Comparison of ENCODE assay signal across 8 cellular contexts in genomic region chr2:65130440-65131175, GRCh38. TPM values are rescaled to one million over a fixed set of nuclear protein-coding genes. Genes with fewer than 3 reads are reported as not detected.
A peak's percentile ranks its signal among the peaks of the same experiment; 100 is the strongest.
DNase-seq lines count a peak whose midpoint lies in the region; ATAC-seq, FAIRE-seq and TF ChIP-seq lines count a peak whose summit lies in the region.

No MANE protein-coding gene starts in this region.

- H3K27me3 ChIP-seq in K562 (ENCODE audit: control insufficient read depth in 2 of 2, insufficient read depth in 2 of 2, low read length in 2 of 2) (no peaks in the 10 kb centered on the region), testis (no peaks in the 10 kb centered on the region)

- H3K36me3 Mint-ChIP-seq in activated CD4-positive, alpha-beta T cell treated with anti-CD3 and anti-CD28 coated beads for 36 hours (ENCODE audit: low read depth) = peaks cover 13% of the 10 kb centered on the region
- peaks cover 20% of the 10 kb centered on the region for H3K36me3 Mint-ChIP-seq in HFFc6 (ENCODE audit: low read depth)

- no peaks in the 10 kb centered on the region for H3K9me1 ChIP-seq in K562 (ENCODE audit: control insufficient read depth, insufficient read depth, low read length)

- H3K27ac Mint-ChIP-seq in activated CD4-positive, alpha-beta T cell treated with anti-CD3 and anti-CD28 coated beads for 36 hours = peak overlapping the region; percentile 90
- peak overlapping the region; percentile 99 for H3K27ac Mint-ChIP-seq in HFFc6

- POLR2A ChIA-PET in activated CD4-positive, alpha-beta T cell treated with anti-CD3 and anti-CD28 coated beads for 36 hours (lab: Charles Lee) = interaction anchor here (0.7 to 2.1 kb wide), 10 partner anchors 11 to 1542 kb away, joined by 3 to 14 read pairs (median 6); partner anchors contain the start of genes ACTR2, AFTPH, MDH1 and SERTAD2
- POLR2A ChIA-PET in K562 (lab: Yijun Ruan, JAX) = interaction anchor here (0.6 to 2.7 kb wide), 23 partner anchors 9 to 660 kb away, joined by 3 to 30 read pairs (median 4); partner anchors contain the start of genes ACTR2 and CEP68

- peak in 1 of 2 experiments; percentile 9; a peak in 1 of 4 replicates for TF ChIP-seq RAD21 in K562 (CRISPR knock-in tag; conservative IDR thresholded peaks at IDR 0.05 in 1 of 2, IDR thresholded peaks at IDR 0.05 in 1 of 2)

- H3K4me2 ChIP-seq in K562 (ENCODE audit: insufficient read depth, low read length) = peak overlapping the region; percentile 96

- no peaks in the 10 kb centered on the region for H3K9me3 Mint-ChIP-seq in activated CD4-positive, alpha-beta T cell treated with anti-CD3 and anti-CD28 coated beads for 36 hours (ENCODE audit: low read depth)
- no peaks in the 10 kb centered on the region for H3K9me3 Mint-ChIP-seq in HFFc6

- H3K9ac ChIP-seq in K562 (ENCODE audit: insufficient read depth in 1 of 2, low read depth in 2 of 2, low read length in 2 of 2) = peak overlapping the region; percentile 93 to 97

- TF ChIP-seq CTCF in HFFc6 (IDR thresholded peaks at IDR 0.05) = no peak; the same call in 1 of the 2 replicates
- TF ChIP-seq CTCF in NB4 (IDR thresholded peaks at IDR 0.05; ENCODE audit: low read depth, low read length) = no peak
- no peak for TF ChIP-seq CTCF in K562 (IDR thresholded peaks at IDR 0.05 in 2 of 3, conservative IDR thresholded peaks at IDR 0.05 in 1 of 3; ENCODE audit: insufficient read depth in 2 of 3, low read depth in 1 of 3, low read length in 3 of 3)
- TF ChIP-seq CTCF in testis (IDR thresholded peaks at IDR 0.05) = no peak

- TF ChIP-seq EP300 in K562 (IDR thresholded peaks at IDR 0.05; ENCODE audit: low read length) = 0 out of 2 replicates have a peak, but pooled peaks have one; percentile 33

- H2AFZ ChIP-seq in K562 (ENCODE audit: low read depth, low read length) = peak overlapping the region; percentile 92

- H3K9me3 ChIP-seq in K562 (replicated peaks; ENCODE audit: control insufficient read depth, insufficient read depth, low read depth, low read length) (no peaks in the 10 kb centered on the region), testis (no peaks in the 10 kb centered on the region)

- H3K4me3 Mint-ChIP-seq in activated CD4-positive, alpha-beta T cell treated with anti-CD3 and anti-CD28 coated beads for 36 hours = peak overlapping the region; percentile 100
- peak overlapping the region; percentile 99 for H3K4me3 Mint-ChIP-seq in HFFc6

- H3K27me3 Mint-ChIP-seq in activated CD4-positive, alpha-beta T cell treated with anti-CD3 and anti-CD28 coated beads for 36 hours = no peaks in the 10 kb centered on the region
- H3K27me3 Mint-ChIP-seq in HFFc6 (ENCODE audit: insufficient read depth) = peaks cover 5% of the 10 kb centered on the region

- peak; percentile 46 for FAIRE-seq in K562 (lab: Jason Lieb, UNC)

- intact Hi-C loops in activated CD4-positive, alpha-beta T cell treated with anti-CD3 and anti-CD28 coated beads for 36 hours (cut with DNase I, micrococcal nuclease) = loop anchor here (1.0 to 5.0 kb wide), 10 partner anchors 66 to 1543 kb away; partner anchors contain the start of genes ACTR2 (in 2 of the 2), CEP68 (in 2 of the 2), AFTPH (in 1 of the 2) and MDH1 (in 1 of the 2)
- intact Hi-C loops in K562 (cut with micrococcal nuclease) = loop anchor here (1.0 to 2.0 kb wide), 3 partner anchors 57 to 98 kb away; no protein-coding TSS in a partner anchor
- intact Hi-C loops in left colon (cut with DNase I, micrococcal nuclease) = no loop called here
- intact Hi-C loops in testis (cut with DNase I; ENCODE audit: low total_unique reads) = no loop called here

- no peak for ATAC-seq in activated CD4-positive, alpha-beta T cell treated with anti-CD3 and anti-CD28 coated beads for 36 hours
- ATAC-seq in K562 = peak; percentile 65
- peak; percentile 50 for ATAC-seq in left colon

- H4K20me1 ChIP-seq in K562 (replicated peaks; ENCODE audit: control insufficient read depth, insufficient read depth, low read length) = peaks cover 10% of the 10 kb centered on the region

- TF ChIP-seq POLR2A in NB4 (IDR thresholded peaks at IDR 0.05; ENCODE audit: extremely low read depth, insufficient read length) = peak; percentile 50
- TF ChIP-seq POLR2A in K562 (conservative IDR thresholded peaks at IDR 0.05) = no peak
- no peak for TF ChIP-seq POLR2A in testis (IDR thresholded peaks at IDR 0.05)

- CTCF ChIA-PET in activated CD4-positive, alpha-beta T cell treated with anti-CD3 and anti-CD28 coated beads for 36 hours (lab: Charles Lee) = interaction anchor here (0.8 to 2.0 kb wide), 8 partner anchors 10 to 188 kb away, joined by 3 to 14 read pairs (median 4); partner anchors contain the start of gene ACTR2
- CTCF ChIA-PET in K562 (lab: Yijun Ruan, JAX; ENCODE audit: low intra/inter-chr PET ratio) = no interaction called here

- no TSS peak for BruUV-seq in K562 (replicated peaks; lab: Mats Ljungman, UMichigan)

- DNase-seq in activated CD4-positive, alpha-beta T cell treated with anti-CD3 and anti-CD28 coated beads for 36 hours = no peak
- no peak for DNase-seq in activated CD4-positive, alpha-beta T cell treated with anti-CD3 and anti-CD28 coated beads for 4 hours
- DNase-seq in HFFc6 (no peak), NB4 (ENCODE audit: low read depth) (no peak), K562 (ENCODE audit: extremely low read depth in 1 of 4, low spot score in 3 of 4) (peak in 2 of 4 experiments; percentile 93 to 94), left colon (no peak), testis (no peak)
- no peak for DNase-seq in activated CD8-positive, alpha-beta memory T cell treated with anti-CD3 and anti-CD28 coated beads for 24 hours

- peaks cover 28% of the 10 kb centered on the region for H3K4me1 Mint-ChIP-seq in activated CD4-positive, alpha-beta T cell treated with anti-CD3 and anti-CD28 coated beads for 36 hours
- H3K4me1 Mint-ChIP-seq in HFFc6 (ENCODE audit: low read depth) = peaks cover 34% of the 10 kb centered on the region

- peak overlapping the region; percentile 77 for H3K4me3 ChIP-seq in NB4 (ENCODE audit: low read depth, low read length)
- peak overlapping the region; percentile 100 for H3K4me3 ChIP-seq in K562
- H3K4me3 ChIP-seq in testis = peak overlapping the region; percentile 85 to 97

- peaks cover 44% of the 10 kb centered on the region for H3K79me2 ChIP-seq in K562 (ENCODE audit: control insufficient read depth, insufficient read depth, low read length)

- WGBS in K562 (ENCODE audit: insufficient coverage, low coverage, missing lambda C conversion rate) = 10% methylated on average over 15 of the region's 42 CpGs
- WGBS in testis, 2 donors = 9 to 11% methylated on average over 23 to 25 of the region's 42 CpGs

- in situ Hi-C loops in K562 (cut with MboI) = no loop called here

- H3K36me3 ChIP-seq in K562 (ENCODE audit: control insufficient read depth, insufficient read depth, low read length) = peaks cover 4% of the 10 kb centered on the region; the same call in 2 of the 3 replicates
- no peaks in the 10 kb centered on the region for H3K36me3 ChIP-seq in testis (ENCODE audit: low read depth, missing control alignments)

- H3K4me1 ChIP-seq in K562 (replicated peaks in 1 of 2; ENCODE audit: control insufficient read depth in 2 of 2, insufficient read depth in 2 of 2, low read length in 2 of 2) (peaks cover 26 to 33% of the 10 kb centered on the region in 2 experiments), testis (peaks cover 37% of the 10 kb centered on the region)

- H3K27ac ChIP-seq in K562 (ENCODE audit: extremely low read depth, low read depth, low read length) (peak overlapping the region; percentile 95), testis (peak overlapping the region; percentile 95 to 99)

TF ChIP-seq in K562, 482 proteins besides CTCF, POLR2A, EP300 and RAD21 (continues in another document):
- TF ChIP-seq ZNF589 (CRISPR knock-in tag; IDR thresholded peaks at IDR 0.05; ENCODE audit: low read depth) (no peak), RBFOX2 (IDR thresholded peaks at IDR 0.05; ENCODE audit: low read depth, low read length) (no peak), SRF (CRISPR knock-in tag; IDR thresholded peaks at IDR 0.05) (no peak), POLR2AphosphoS5 (IDR thresholded peaks at IDR 0.05; ENCODE audit: control insufficient read depth, insufficient read depth, low read depth, low read length) (no peak), NBN (IDR thresholded peaks at IDR 0.05; ENCODE audit: low read depth) (no peak), MBD2 (IDR thresholded peaks at IDR 0.05; ENCODE audit: borderline replicate concordance, low read depth) (peak; percentile 31; the same call in 1 of the 2 replicates), HIVEP1 (CRISPR knock-in tag; IDR thresholded peaks at IDR 0.05) (0 out of 2 replicates have a peak, but pooled peaks have one; percentile 2)

RNA-seq across cellular contexts. Expression of gene RAB1A, which starts 0.7 kb away (rescaled TPM):
- 10 to 100 TPM; 77.1 to 84.8 TPM for total RNA-seq in activated CD4-positive, alpha-beta T cell treated with anti-CD3 and anti-CD28 coated beads for 36 hours
- total RNA-seq in HFFc6 (2021; fragmentation: NEBNext Ultra II Directional; extraction: Animal tissue kit (Norgen Biotek cat#: 25700)) = 100 to 1,000 TPM; 204 to 230 (median 222) TPM
- 20.3 and 50.3 TPM in 2 replicates for total RNA-seq in K562 (2011; cell fraction: chromatin; rRNA removed; ENCODE audit: low replicate concordance)
- 13.5 and 14.3 TPM in 2 replicates for total RNA-seq in K562 (2011; cell fraction: nucleolus; rRNA removed)
- 36.1 and 60.5 TPM in 2 replicates for total RNA-seq in K562 (2011; cell fraction: nucleoplasm; rRNA removed)
- 62.2 and 83.5 TPM in 2 replicates for total RNA-seq in K562 (2014; rRNA removed)
- total RNA-seq in K562 (2014; rRNA removed; fragmentation: Illumina TruSeq; extraction: Trizol) = 67.7 and 81.4 TPM in 2 replicates
- 64.4 and 66.7 TPM in 2 replicates for total RNA-seq in K562 (2015; rRNA removed; fragmentation: Illumina TruSeq; extraction: Trizol)
- total RNA-seq in K562 (2021) = 93.9 and 99.4 TPM in 2 replicates
- polyA plus RNA-seq in K562 (2011; rRNA removed) = 144 and 163 TPM in 2 replicates
- polyA plus RNA-seq in K562 (2011; cell fraction: cytosol; rRNA removed) = 33.7 and 80.3 TPM in 2 replicates
- polyA plus RNA-seq in K562 (2011; cell fraction: nucleus; rRNA removed) = 23.6 and 40.8 TPM in 2 replicates
- 116 and 153 TPM in 2 replicates for polyA plus RNA-seq in K562 (2012)
- 81.5 and 89.1 TPM in 2 replicates for polyA plus RNA-seq in K562 (2014; fragmentation: Illumina TruSeq; extraction: Trizol)
- polyA plus RNA-seq in K562 (2014; fragmentation: Nextera tagmentation; extraction: Ambion mirVana) = 10 to 100 TPM; 43.8 to 47.8 TPM
- 125 and 136 TPM in 2 replicates for polyA plus RNA-seq in K562 (2014; rRNA removed)
- 93.6 and 96.1 TPM in 2 replicates for polyA minus RNA-seq in K562 (2011; rRNA and poly(A)+ RNA removed)
- 31.6 and 38.0 TPM in 2 replicates for polyA minus RNA-seq in K562 (2011; cell fraction: cytosol; rRNA and poly(A)+ RNA removed)
- polyA minus RNA-seq in K562 (2011; cell fraction: nucleus; rRNA and poly(A)+ RNA removed) = 13.1 and 22.5 TPM in 2 replicates
- total RNA-seq in left colon = 100 to 1,000 TPM; 172 to 179 TPM
- 100 to 1,000 TPM in 1 of 2 donors, 10 to 100 TPM in 1; 82.0 to 113 TPM for total RNA-seq in testis
- polyA plus RNA-seq in testis (ENCODE audit: insufficient read depth, low read depth, low replicate concordance) = 154 TPM

Comparison
In these comparisons a context has a peak if more than half of its experiments do, and no peak if none do; other contexts are left out.
1. intact Hi-C loops: an anchor here in activated CD4-positive, alpha-beta T cell treated with anti-CD3 and anti-CD28 coated beads for 36 hours (1.0 to 5.0 kb wide) and K562 (1.0 to 2.0 kb wide); none called in left colon and testis.